ENCODE assay signal across 8 cellular contexts in the genomic region with DNA sequence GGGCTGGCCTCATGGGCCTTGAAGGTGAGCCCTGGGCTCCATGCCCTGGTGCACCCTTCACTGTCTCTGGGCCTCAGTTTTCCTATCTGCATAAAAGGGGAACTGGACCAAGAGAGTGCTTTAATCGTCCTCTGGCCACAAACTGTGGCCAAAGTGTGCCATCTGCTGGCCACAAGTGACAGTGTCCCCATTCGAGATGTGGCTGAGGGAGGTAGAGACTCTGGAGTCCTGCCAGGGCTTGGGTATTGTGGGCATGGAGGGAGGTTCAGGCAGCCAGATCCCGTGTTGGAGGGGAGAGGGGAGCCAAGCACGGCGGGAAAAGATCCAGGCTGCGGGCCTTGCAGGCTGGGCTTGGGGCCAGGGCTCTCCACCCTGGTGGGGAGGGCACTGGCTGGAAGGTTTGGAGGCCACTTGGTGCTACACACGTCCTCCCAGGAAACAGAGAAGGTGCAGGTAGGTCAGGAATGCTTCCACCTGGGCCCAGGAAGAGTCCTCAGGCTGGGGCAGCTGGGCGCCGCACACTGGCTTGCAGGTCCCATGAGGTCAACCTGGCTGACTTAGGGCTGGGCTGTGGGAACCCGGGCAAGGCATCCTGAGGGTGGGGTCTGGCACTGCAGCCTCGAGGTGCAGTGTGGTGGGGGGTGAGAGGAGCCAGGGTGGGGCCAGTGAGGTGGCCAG. TPM values are rescaled to one million over a fixed set of nuclear protein-coding genes. Genes with fewer than 3 reads are reported as not detected.
DNase-seq lines count a peak whose midpoint lies in the region; ATAC-seq and TF ChIP-seq lines count a peak whose summit lies in the region.

No MANE protein-coding gene starts in this region.

- no peak overlapping the region for H3K27ac Mint-ChIP-seq in activated CD8-positive, alpha-beta memory T cell treated with anti-CD3 and anti-CD28 coated beads, Interleukin-2, amount 10 ng/mL, durations not matched to agents 7 days and 5 days
- no peak overlapping the region for H3K27ac Mint-ChIP-seq in stimulated activated effector memory CD8-positive, alpha-beta T cell treated with anti-CD3 and anti-CD28 coated beads, Interleukin-12 subunit alpha, Interleukin-12 subunit beta, amount 100 ng/mL, for 72 hours
- H3K27ac Mint-ChIP-seq in CD8-positive, alpha-beta T cell = no peak overlapping the region

- H3K36me3 ChIP-seq in hepatocyte (replicated peaks; ENCODE audit: insufficient read depth, low read depth) = no peaks in the 10 kb centered on the region
- no peaks in the 10 kb centered on the region for H3K36me3 ChIP-seq in CD8-positive, alpha-beta T cell (ENCODE audit: insufficient read depth, low read length)

- no peak overlapping the region for H3K4me2 ChIP-seq in hepatocyte

- no peaks in the 10 kb centered on the region for H3K9me2 ChIP-seq in hepatocyte (replicated peaks; ENCODE audit: insufficient read depth)

- intact Hi-C loops in CD8-positive, alpha-beta T cell (cut with DNase I, micrococcal nuclease) = no loop called here

- H3K4me3 Mint-ChIP-seq in activated CD8-positive, alpha-beta memory T cell treated with anti-CD3 and anti-CD28 coated beads, Interleukin-2, amount 10 ng/mL, durations not matched to agents 7 days and 5 days = no peak overlapping the region
- no peak overlapping the region for H3K4me3 Mint-ChIP-seq in stimulated activated effector memory CD8-positive, alpha-beta T cell treated with anti-CD3 and anti-CD28 coated beads, Interleukin-12 subunit alpha, Interleukin-12 subunit beta, amount 100 ng/mL, for 72 hours
- no peak overlapping the region for H3K4me3 Mint-ChIP-seq in CD8-positive, alpha-beta T cell

- H3K27me3 ChIP-seq in hepatocyte = peaks cover 28% of the 10 kb centered on the region
- H3K27me3 ChIP-seq in CD8-positive, alpha-beta T cell (ENCODE audit: insufficient read depth, low read length) = peaks cover 9% of the 10 kb centered on the region

- H3K27me3 Mint-ChIP-seq in activated CD8-positive, alpha-beta memory T cell treated with anti-CD3 and anti-CD28 coated beads, Interleukin-2, amount 10 ng/mL, durations not matched to agents 7 days and 5 days = peaks cover 34% of the 10 kb centered on the region
- H3K27me3 Mint-ChIP-seq in CD8-positive, alpha-beta T cell (ENCODE audit: low read depth) = peaks cover 36% of the 10 kb centered on the region

- CTCF ChIA-PET in activated CD8-positive, alpha-beta memory T cell treated with anti-CD3 and anti-CD28 coated beads, Interleukin-2, amount 10 ng/mL, durations not matched to agents 7 days and 5 days (lab: Charles Lee) = interaction anchor here (1.3 to 1.6 kb wide), 2 partner anchors 10 to 53 kb away, joined by 5 to 8 read pairs; no protein-coding TSS in a partner anchor
- CTCF ChIA-PET in CD8-positive, alpha-beta T cell (lab: Charles Lee) = interaction anchor here (0.8 to 1.5 kb wide), 2 partner anchors 8 to 433 kb away, joined by 3 to 4 read pairs; no protein-coding TSS in a partner anchor

- H3K4me3 ChIP-seq in hepatocyte = no peak overlapping the region
- no peak overlapping the region for H3K4me3 ChIP-seq in CD8-positive, alpha-beta T cell (ENCODE audit: low read depth, low read length)

- no peak overlapping the region for H2AFZ ChIP-seq in hepatocyte

- H3K79me2 ChIP-seq in hepatocyte = no peaks in the 10 kb centered on the region

- H3K4me1 Mint-ChIP-seq in activated CD8-positive, alpha-beta memory T cell treated with anti-CD3 and anti-CD28 coated beads, Interleukin-2, amount 10 ng/mL, durations not matched to agents 7 days and 5 days = no peaks in the 10 kb centered on the region
- H3K4me1 Mint-ChIP-seq in stimulated activated effector memory CD8-positive, alpha-beta T cell treated with anti-CD3 and anti-CD28 coated beads, Interleukin-12 subunit alpha, Interleukin-12 subunit beta, amount 100 ng/mL, for 72 hours = no peaks in the 10 kb centered on the region
- H3K4me1 Mint-ChIP-seq in CD8-positive, alpha-beta T cell (ENCODE audit: low read depth) = no peaks in the 10 kb centered on the region

- H3K4me1 ChIP-seq in hepatocyte (ENCODE audit: insufficient read depth) = peaks cover 12% of the 10 kb centered on the region
- no peaks in the 10 kb centered on the region for H3K4me1 ChIP-seq in CD8-positive, alpha-beta T cell (ENCODE audit: insufficient read depth, low read length)

- peaks cover 8% of the 10 kb centered on the region for H3K9me3 ChIP-seq in hepatocyte (ENCODE audit: low read depth)
- H3K9me3 ChIP-seq in CD8-positive, alpha-beta T cell (ENCODE audit: low read length) = peaks cover 4% of the 10 kb centered on the region

- no peak for DNase-seq in activated CD8-positive, alpha-beta memory T cell treated with anti-CD3 and anti-CD28 coated beads, Interleukin-2, amount 10 ng/mL, durations not matched to agents 7 days and 5 days
- DNase-seq in activated CD8-positive, alpha-beta memory T cell treated with anti-CD3 and anti-CD28 coated beads for 24 hours = no peak
- peak; percentile 70 to 73 for DNase-seq in NCI-H2081 (lab: John Stamatoyannopoulos, UW)
- peak; percentile 71 for DNase-seq in hepatocyte (ENCODE audit: low spot score)
- no peak for DNase-seq in stimulated activated effector memory CD8-positive, alpha-beta T cell treated with anti-CD3 and anti-CD28 coated beads, Interleukin-12 subunit alpha, Interleukin-12 subunit beta, amount 100 ng/mL, for 72 hours (ENCODE audit: low spot score in 2 of 2)
- DNase-seq in CD8-positive, alpha-beta T cell = no peak
- no peak for DNase-seq in NCI-H146 treated with DMSO at 0.1 percent for 48 hours (lab: John Stamatoyannopoulos, UW; ENCODE audit: unreplicated experiment)

- POLR2A ChIA-PET in CD8-positive, alpha-beta T cell (lab: Charles Lee) = no interaction called here

- WGBS in hepatocyte (ENCODE audit: low lambda C conversion rate, missing lambda C conversion rate) = 33% methylated on average over 10 of the region's 11 CpGs

- peaks cover 10% of the 10 kb centered on the region for H3K9me3 Mint-ChIP-seq in activated CD8-positive, alpha-beta memory T cell treated with anti-CD3 and anti-CD28 coated beads, Interleukin-2, amount 10 ng/mL, durations not matched to agents 7 days and 5 days (ENCODE audit: low read depth)
- H3K9me3 Mint-ChIP-seq in stimulated activated effector memory CD8-positive, alpha-beta T cell treated with anti-CD3 and anti-CD28 coated beads, Interleukin-12 subunit alpha, Interleukin-12 subunit beta, amount 100 ng/mL, for 72 hours = peaks cover 11% of the 10 kb centered on the region
- H3K9me3 Mint-ChIP-seq in CD8-positive, alpha-beta T cell = peaks cover 11% of the 10 kb centered on the region

- peak; percentile 16 for ATAC-seq in activated CD8-positive, alpha-beta memory T cell treated with anti-CD3 and anti-CD28 coated beads, Interleukin-2, amount 10 ng/mL, durations not matched to agents 7 days and 5 days
- peak; percentile 27 for ATAC-seq in stimulated activated effector memory CD8-positive, alpha-beta T cell treated with anti-CD3 and anti-CD28 coated beads, Interleukin-12 subunit alpha, Interleukin-12 subunit beta, amount 100 ng/mL, for 72 hours
- no peak for ATAC-seq in CD8-positive, alpha-beta T cell

- H4K20me1 ChIP-seq in hepatocyte (ENCODE audit: insufficient read depth, poor library complexity, severe bottlenecking) = no peaks in the 10 kb centered on the region

- peak; percentile 85 for TF ChIP-seq CTCF in VCaP (conservative IDR thresholded peaks at IDR 0.05)
- TF ChIP-seq CTCF in hepatocyte (IDR thresholded peaks at IDR 0.05; ENCODE audit: poor library complexity) = peak; percentile 75
- TF ChIP-seq CTCF in CD8-positive, alpha-beta T cell (IDR thresholded peaks at IDR 0.05) = no peak

- no peaks in the 10 kb centered on the region for H3K36me3 Mint-ChIP-seq in activated CD8-positive, alpha-beta memory T cell treated with anti-CD3 and anti-CD28 coated beads, Interleukin-2, amount 10 ng/mL, durations not matched to agents 7 days and 5 days
- peaks cover 6% of the 10 kb centered on the region for H3K36me3 Mint-ChIP-seq in stimulated activated effector memory CD8-positive, alpha-beta T cell treated with anti-CD3 and anti-CD28 coated beads, Interleukin-12 subunit alpha, Interleukin-12 subunit beta, amount 100 ng/mL, for 72 hours
- peaks cover 2% of the 10 kb centered on the region for H3K36me3 Mint-ChIP-seq in CD8-positive, alpha-beta T cell

- no peak overlapping the region for H3K27ac ChIP-seq in VCaP
- no peak overlapping the region for H3K27ac ChIP-seq in hepatocyte
- no peak overlapping the region for H3K27ac ChIP-seq in CD8-positive, alpha-beta T cell (ENCODE audit: low read depth, low read length)

RNA-seq across cellular contexts. Expression of gene KIF26A, which starts 7.3 kb away (rescaled TPM):
- total RNA-seq in activated CD8-positive, alpha-beta memory T cell treated with anti-CD3 and anti-CD28 coated beads, Interleukin-2, amount 10 ng/mL, durations not matched to agents 7 days and 5 days = 1 to 10 TPM in 1 of 2 experiments, under 1 TPM in 1; 0.21 to 1.1 TPM
- 5.0 and 6.1 TPM in 2 replicates for total RNA-seq in hepatocyte
- 3.5 and 4.4 TPM in 2 replicates for polyA plus RNA-seq in hepatocyte
- total RNA-seq in CD8-positive, alpha-beta T cell = under 1 TPM; 0.25 to 0.33 TPM

RNA-seq across cellular contexts. Expression of gene ASPG, which starts 45.6 kb away (rescaled TPM):
- not detected for total RNA-seq in activated CD8-positive, alpha-beta memory T cell treated with anti-CD3 and anti-CD28 coated beads, Interleukin-2, amount 10 ng/mL, durations not matched to agents 7 days and 5 days
- 4.9 and 5.9 TPM in 2 replicates for total RNA-seq in hepatocyte
- polyA plus RNA-seq in hepatocyte = 14.7 and 20.3 TPM in 2 replicates
- not detected for total RNA-seq in CD8-positive, alpha-beta T cell

Comparison
In these comparisons a context has a peak if more than half of its experiments do, and no peak if none do; other contexts are left out.
1. DNase-seq: peak in NCI-H2081 (2 of 2) and hepatocyte (single experiment); none in activated CD8-positive, alpha-beta memory T cell treated with anti-CD3 and anti-CD28 coated beads, Interleukin-2, amount 10 ng/mL, durations not matched to agents 7 days and 5 days (single experiment), activated CD8-positive, alpha-beta memory T cell treated with anti-CD3 and anti-CD28 coated beads for 24 hours (single experiment), stimulated activated effector memory CD8-positive, alpha-beta T cell treated with anti-CD3 and anti-CD28 coated beads, Interleukin-12 subunit alpha, Interleukin-12 subunit beta, amount 100 ng/mL, for 72 hours (0 of 2), CD8-positive, alpha-beta T cell (0 of 7) and NCI-H146 treated with DMSO at 0.1 percent for 48 hours (single experiment).